ENCODE assay signal across 8 cellular contexts in genomic region chr17:44221862-44222111, GRCh38. TPM values are rescaled to one million over a fixed set of nuclear protein-coding genes. Genes with fewer than 3 reads are reported as not detected.
DNase-seq lines count a peak whose midpoint lies in the region; ATAC-seq and TF ChIP-seq lines count a peak whose summit lies in the region.

No MANE protein-coding gene starts in this region.

- no peak for DNase-seq in GM12865 (ENCODE audit: low read depth)
- DNase-seq in T-helper 17 cell: no peak
- no peak for DNase-seq in fibroblast of the aortic adventitia (ENCODE audit: low read depth)
- DNase-seq in sigmoid colon: no peak
- DNase-seq in NCI-H774 (lab: John Stamatoyannopoulos, UW): no peak
- DNase-seq in stimulated activated CD4-positive, alpha-beta T cell treated with anti-CD3 and anti-CD28 coated beads, Interleukin-2, amount 100 ng/mL, for 48 hours: no peak
- no peak for DNase-seq in stimulated activated CD4-positive, alpha-beta T cell treated with anti-CD3 and anti-CD28 coated beads, Interleukin-4, amount 100 ng/mL, for 4 hours
- no peak for DNase-seq in G401 (ENCODE audit: low spot score)

- WGBS in sigmoid colon, 2 donors: 1% methylated on average over 17 of the region's 17 CpGs

- H3K9me3 ChIP-seq in T-helper 17 cell (ENCODE audit: control insufficient read depth, low read length, poor library complexity, severe bottlenecking) (no peaks in the 10 kb centered on the region), sigmoid colon (no peaks in the 10 kb centered on the region)

- no peak for ATAC-seq in T-helper 17 cell

- H3K27me3 ChIP-seq in sigmoid colon: no peaks in the 10 kb centered on the region

- peak overlapping the region; percentile 72 for H3K4me3 ChIP-seq in GM12865 (ENCODE audit: low read depth, low read length)
- peak overlapping the region; percentile 85 for H3K4me3 ChIP-seq in fibroblast of the aortic adventitia (ENCODE audit: low read depth, low read length)
- H3K4me3 ChIP-seq in sigmoid colon: peak overlapping the region; percentile 93 to 98 (median 96)

- no peak for TF ChIP-seq EP300 in sigmoid colon (IDR thresholded peaks at IDR 0.05)

- H3K27ac ChIP-seq in sigmoid colon: peak overlapping the region; percentile 99 to 100 (median 100)

- intact Hi-C loops in sigmoid colon (cut with DNase I): loop anchor here (1.0 to 2.0 kb wide), 2 partner anchors 87 to 103 kb away; partner anchors contain the start of genes RUNDC3A and SLC25A39

- no peaks in the 10 kb centered on the region for H3K27me3 Mint-ChIP-seq in T-helper 17 cell

- H3K4me3 Mint-ChIP-seq in T-helper 17 cell: peak overlapping the region; percentile 99

- peaks cover 4% of the 10 kb centered on the region for H3K36me3 Mint-ChIP-seq in T-helper 17 cell (ENCODE audit: low read depth)

- H3K36me3 ChIP-seq in sigmoid colon: peaks cover 0 to 7% (median 3%) of the 10 kb centered on the region in 4 donors

- peak overlapping the region; percentile 93 for H3K27ac Mint-ChIP-seq in T-helper 17 cell

- H3K4me1 ChIP-seq in sigmoid colon: peaks cover 3 to 37% (median 35%) of the 10 kb centered on the region in 4 donors

- H3K4me1 Mint-ChIP-seq in T-helper 17 cell: peaks cover 21% of the 10 kb centered on the region

- in situ Hi-C loops in G401 (cut with HindIII; ENCODE audit: low sequenced_read_pairs): no loop called here

- TF ChIP-seq CTCF in GM12865 (IDR thresholded peaks at IDR 0.05; ENCODE audit: insufficient read depth, low read depth, low read length, missing control alignments) (no peak), fibroblast of the aortic adventitia (IDR thresholded peaks at IDR 0.05; ENCODE audit: insufficient read depth, low read length) (no peak), sigmoid colon (IDR thresholded peaks at IDR 0.05) (no peak)

- no peak for TF ChIP-seq POLR2A in sigmoid colon (IDR thresholded peaks at IDR 0.05)

RNA-seq across cellular contexts. Expression of gene UBTF, which starts 2.3 kb away (rescaled TPM):
- 100 to 1,000 TPM; 121 to 140 TPM for total RNA-seq in T-helper 17 cell
- 64.2 and 195 TPM in 2 replicates for total RNA-seq in fibroblast of the aortic adventitia (ENCODE audit: low replicate concordance)
- 10 to 100 TPM; 43.4 to 58.4 (median 52.5) TPM for total RNA-seq in sigmoid colon
- 10 to 100 TPM; 26.8 to 55.0 (median 28.2) TPM for polyA plus RNA-seq in sigmoid colon
- total RNA-seq in G401 (2014; rRNA removed; shearing (Covaris generic)): 81.4 and 110 TPM in 2 replicates

RNA-seq across cellular contexts. Expression of gene ATXN7L3, which starts 22.1 kb away (rescaled TPM):
- total RNA-seq in T-helper 17 cell: 10 to 100 TPM; 97.1 to 97.5 TPM
- total RNA-seq in fibroblast of the aortic adventitia (ENCODE audit: low replicate concordance): 36.6 and 108 TPM in 2 replicates
- total RNA-seq in sigmoid colon: 10 to 100 TPM; 26.4 to 37.4 (median 35.0) TPM
- polyA plus RNA-seq in sigmoid colon: 10 to 100 TPM; 36.0 to 59.8 (median 43.0) TPM
- total RNA-seq in G401 (2014; rRNA removed; shearing (Covaris generic)): 53.8 and 68.3 TPM in 2 replicates

RNA-seq across cellular contexts. Expression of gene TMUB2, which starts 35.0 kb away (rescaled TPM):
- total RNA-seq in T-helper 17 cell: 10 to 100 TPM; 52.2 to 53.1 TPM
- 23.0 and 29.4 TPM in 2 replicates for total RNA-seq in fibroblast of the aortic adventitia (ENCODE audit: low replicate concordance)
- total RNA-seq in sigmoid colon: 10 to 100 TPM; 26.9 to 40.3 (median 29.2) TPM
- polyA plus RNA-seq in sigmoid colon: 10 to 100 TPM; 19.0 to 41.3 (median 22.2) TPM
- 27.1 and 34.5 TPM in 2 replicates for total RNA-seq in G401 (2014; rRNA removed; shearing (Covaris generic))

RNA-seq across cellular contexts. Expression of gene SLC4A1, which starts 46.1 kb away (rescaled TPM):
- not detected for total RNA-seq in T-helper 17 cell
- not detected in 2 replicates for total RNA-seq in fibroblast of the aortic adventitia (ENCODE audit: low replicate concordance)
- under 1 TPM in 1 of 4 donors, not detected in 3; under 0.01 TPM for total RNA-seq in sigmoid colon
- under 1 TPM in 1 of 3 donors, not detected in 2; 0.23 TPM for polyA plus RNA-seq in sigmoid colon
- not detected in 2 replicates for total RNA-seq in G401 (2014; rRNA removed; shearing (Covaris generic))

RNA-seq across cellular contexts. Expression of gene ASB16, which starts 51.3 kb away (rescaled TPM):
- total RNA-seq in T-helper 17 cell (not detected), fibroblast of the aortic adventitia (ENCODE audit: low replicate concordance) (0.27 TPM in 1 of 2 replicates, not detected in the other), sigmoid colon (1 to 10 TPM in 3 of 4 donors, under 1 TPM in 1; 0.82 to 4.2 (median 1.6) TPM)
- polyA plus RNA-seq in sigmoid colon: under 1 TPM in 1 of 3 donors, not detected in 2; 0.19 TPM
- total RNA-seq in G401 (2014; rRNA removed; shearing (Covaris generic)): not detected in 2 replicates
